ENCODE assay signal across 12 cellular contexts in genomic region chr2:177260398-177260797, GRCh38. TPM values are rescaled to one million over a fixed set of nuclear protein-coding genes. Genes with fewer than 3 reads are reported as not detected.
DNase-seq lines count a peak whose midpoint lies in the region; ATAC-seq and TF ChIP-seq lines count a peak whose summit lies in the region.
"Had no signal": no experiment of that assay in that cellular context is flagged by ENCODE, and none has a peak within 500 bp of the region (broad histone marks: within the 10 kb centered on the region; RNA-seq: fewer than 3 reads in every experiment).

No MANE protein-coding gene starts in this region.

- DNase-seq in HL-60 (ENCODE audit: low read depth in 1 of 2, low spot score in 1 of 2): no peak
- no peak for DNase-seq in activated CD4-positive, alpha-beta memory T cell treated with anti-CD3 and anti-CD28 coated beads, Interleukin-2, amount 10 ng/mL, durations not matched to agents 7 days and 5 days
- DNase-seq in fibroblast of pulmonary artery (ENCODE audit: low read depth): no peak
- no peak for DNase-seq in smooth muscle cell (lab: John Stamatoyannopoulos, UW; ENCODE audit: unreplicated experiment)
- DNase-seq in DMS79 treated with DMSO at 0.1 percent for 48 hours (lab: John Stamatoyannopoulos, UW): no peak
- DNase-seq in iPS-NIHi7 (ENCODE audit: extremely low spot score): no peak
- no peak for DNase-seq in SK-N-DZ (ENCODE audit: low spot score)
- no peak for DNase-seq in foreskin keratinocyte
- DNase-seq: activated gamma-delta T cell, NCI-H187 treated with DMSO at 0.1 percent for 48 hours had no signal

- peaks cover 79% of the 10 kb centered on the region for H3K79me2 ChIP-seq in smooth muscle cell (ENCODE audit: low read depth)

- peaks cover 78% of the 10 kb centered on the region for H4K20me1 ChIP-seq in smooth muscle cell (ENCODE audit: low read depth)

- H3K36me3 Mint-ChIP-seq in activated CD4-positive, alpha-beta memory T cell treated with anti-CD3 and anti-CD28 coated beads, Interleukin-2, amount 10 ng/mL, durations not matched to agents 7 days and 5 days (ENCODE audit: low read depth): peaks cover 55% of the 10 kb centered on the region

- H3K27ac ChIP-seq in HL-60 (replicated peaks) (0 out of 2 replicates have a peak overlapping the region, but pooled peaks have one; percentile 10), smooth muscle cell (ENCODE audit: low read depth) (peak overlapping the region; percentile 50), foreskin keratinocyte (no peak overlapping the region)
- H3K27ac ChIP-seq: SK-N-MC had no signal

- H3K27ac Mint-ChIP-seq in activated CD4-positive, alpha-beta memory T cell treated with anti-CD3 and anti-CD28 coated beads, Interleukin-2, amount 10 ng/mL, durations not matched to agents 7 days and 5 days: peak overlapping the region; percentile 67

- CTCF ChIA-PET in activated CD4-positive, alpha-beta memory T cell treated with anti-CD3 and anti-CD28 coated beads, Interleukin-2, amount 10 ng/mL, durations not matched to agents 7 days and 5 days (lab: Charles Lee): interaction anchor here (0.6 to 1.9 kb wide), 5 partner anchors 22 to 96 kb away, joined by 3 to 5 read pairs (median 4); no protein-coding TSS in a partner anchor

- no peak overlapping the region for H3K9ac ChIP-seq in smooth muscle cell (ENCODE audit: low read depth)

- H3K27me3 Mint-ChIP-seq in activated CD4-positive, alpha-beta memory T cell treated with anti-CD3 and anti-CD28 coated beads, Interleukin-2, amount 10 ng/mL, durations not matched to agents 7 days and 5 days: no peaks in the 10 kb centered on the region

- H3K27me3 ChIP-seq in HL-60 (ENCODE audit: insufficient read depth, poor library complexity, severe bottlenecking): no peaks in the 10 kb centered on the region
- H3K27me3 ChIP-seq in smooth muscle cell (ENCODE audit: low read depth): no peaks in the 10 kb centered on the region
- no peaks in the 10 kb centered on the region for H3K27me3 ChIP-seq in foreskin keratinocyte

- POLR2A ChIA-PET in activated CD4-positive, alpha-beta memory T cell treated with anti-CD3 and anti-CD28 coated beads, Interleukin-2, amount 10 ng/mL, durations not matched to agents 7 days and 5 days (lab: Charles Lee): interaction anchor here (0.9 to 8.8 kb wide), 5 partner anchors 13 to 95 kb away, joined by 4 to 255 read pairs (median 5); partner anchors contain the start of gene HNRNPA3

- peaks cover 60% of the 10 kb centered on the region for H3K4me1 Mint-ChIP-seq in activated CD4-positive, alpha-beta memory T cell treated with anti-CD3 and anti-CD28 coated beads, Interleukin-2, amount 10 ng/mL, durations not matched to agents 7 days and 5 days

- WGBS in smooth muscle cell (ENCODE audit: low lambda C conversion rate): 30% methylated on average over 1 of the region's 1 CpG

- no peaks in the 10 kb centered on the region for H3K36me3 ChIP-seq in smooth muscle cell (ENCODE audit: low read depth)
- H3K36me3 ChIP-seq: prostate gland had no signal

- no peak overlapping the region for H3K4me3 ChIP-seq in HL-60 (replicated peaks; ENCODE audit: insufficient read depth, low read length)
- H3K4me3 ChIP-seq in fibroblast of pulmonary artery (replicated peaks; ENCODE audit: low read depth, low read length): peak overlapping the region; percentile 80
- H3K4me3 ChIP-seq in smooth muscle cell: peak overlapping the region; percentile 91
- H3K4me3 ChIP-seq: prostate gland had no signal

- peaks cover 4% of the 10 kb centered on the region for H3K9me3 Mint-ChIP-seq in activated CD4-positive, alpha-beta memory T cell treated with anti-CD3 and anti-CD28 coated beads, Interleukin-2, amount 10 ng/mL, durations not matched to agents 7 days and 5 days

- H3F3A ChIP-seq in smooth muscle cell (ENCODE audit: low read depth): peaks cover 6% of the 10 kb centered on the region

- H2AFZ ChIP-seq in smooth muscle cell (ENCODE audit: low read depth): no peak overlapping the region

- H3K4me1 ChIP-seq in smooth muscle cell (ENCODE audit: low read depth): peaks cover 17% of the 10 kb centered on the region
- peaks cover 26% of the 10 kb centered on the region for H3K4me1 ChIP-seq in foreskin keratinocyte

- H3K4me3 Mint-ChIP-seq in activated CD4-positive, alpha-beta memory T cell treated with anti-CD3 and anti-CD28 coated beads, Interleukin-2, amount 10 ng/mL, durations not matched to agents 7 days and 5 days: peak overlapping the region; percentile 14

- TF ChIP-seq CTCF in HL-60 (IDR thresholded peaks at IDR 0.05; ENCODE audit: insufficient read depth, low read length): no peak
- no peak for TF ChIP-seq CTCF in fibroblast of pulmonary artery (IDR thresholded peaks at IDR 0.05; ENCODE audit: low read length, missing control alignments)
- no peak for TF ChIP-seq CTCF in smooth muscle cell (IDR thresholded peaks at IDR 0.05; ENCODE audit: borderline replicate concordance, insufficient read depth, poor library complexity, severe bottlenecking)
- no peak for TF ChIP-seq CTCF in foreskin keratinocyte (conservative IDR thresholded peaks at IDR 0.05)

- ATAC-seq in foreskin keratinocyte: no peak

- H3K4me2 ChIP-seq in smooth muscle cell: peak overlapping the region; percentile 97

- H3K9me3 ChIP-seq in smooth muscle cell (replicated peaks; ENCODE audit: low read depth): no peaks in the 10 kb centered on the region
- H3K9me3 ChIP-seq: prostate gland had no signal

RNA-seq across cellular contexts. Expression of gene NFE2L2, which starts 4.1 kb away (rescaled TPM):
- 10 to 100 TPM; 63.2 to 63.4 TPM for total RNA-seq in activated CD4-positive, alpha-beta memory T cell treated with anti-CD3 and anti-CD28 coated beads, Interleukin-2, amount 10 ng/mL, durations not matched to agents 7 days and 5 days
- 110 and 118 TPM in 2 replicates for total RNA-seq in smooth muscle cell
- polyA plus RNA-seq in smooth muscle cell: 64.4 and 68.9 TPM in 2 replicates
- 25.8 and 33.2 TPM in 2 replicates for polyA plus RNA-seq in SK-N-DZ (2014; cell fraction: cytosol; rRNA removed)
- 27.5 and 49.4 TPM in 2 replicates for polyA plus RNA-seq in SK-N-DZ (2014; cell fraction: nucleus; rRNA removed)
- 85.0 TPM in 2 replicates for total RNA-seq in foreskin keratinocyte
- polyA plus RNA-seq in foreskin keratinocyte: 47.1 and 59.4 TPM in 2 replicates

RNA-seq across cellular contexts. Expression of gene HNRNPA3, which starts 47.8 kb away (rescaled TPM):
- 100 to 1,000 TPM; 309 to 312 TPM for total RNA-seq in activated CD4-positive, alpha-beta memory T cell treated with anti-CD3 and anti-CD28 coated beads, Interleukin-2, amount 10 ng/mL, durations not matched to agents 7 days and 5 days
- total RNA-seq in smooth muscle cell (55.8 and 58.5 TPM in 2 replicates), foreskin keratinocyte (140 and 159 TPM in 2 replicates)
- polyA plus RNA-seq in smooth muscle cell (40.3 and 59.6 TPM in 2 replicates), foreskin keratinocyte (417 and 454 TPM in 2 replicates)
- polyA plus RNA-seq in SK-N-DZ (2014; cell fraction: cytosol; rRNA removed): 86.1 and 98.5 TPM in 2 replicates
- polyA plus RNA-seq in SK-N-DZ (2014; cell fraction: nucleus; rRNA removed): 72.0 and 185 TPM in 2 replicates
